Comparison of ENCODE assay signal across 1 cellular context in the genomic region with DNA sequence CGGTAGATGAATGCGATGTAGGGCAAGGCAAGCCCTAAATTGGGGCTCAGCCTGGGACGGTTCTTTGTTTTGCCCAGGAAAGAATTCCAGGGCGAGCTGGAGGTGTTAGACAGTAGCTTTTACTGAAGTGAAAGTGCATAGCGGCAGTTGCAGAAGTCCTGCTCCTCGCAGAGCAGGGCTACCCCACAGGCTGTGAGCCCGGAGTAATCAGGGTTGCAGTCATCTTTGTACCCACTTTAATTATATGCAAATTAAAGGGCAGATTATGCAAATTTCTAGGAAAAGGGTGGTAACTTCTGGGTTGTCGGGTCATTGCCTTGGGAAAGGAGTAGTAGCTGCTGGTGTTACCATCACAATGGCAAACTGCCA.
TF ChIP-seq lines count a peak whose summit lies in the region.

No MANE protein-coding gene starts in this region.

TF ChIP-seq in SK-N-SH treated with all-trans-retinoic acid at 6 μM for 48 hours, 23 proteins besides CTCF, POLR2A, EP300 and RAD21 (continued from another document):
- TF ChIP-seq, protein P1, sequence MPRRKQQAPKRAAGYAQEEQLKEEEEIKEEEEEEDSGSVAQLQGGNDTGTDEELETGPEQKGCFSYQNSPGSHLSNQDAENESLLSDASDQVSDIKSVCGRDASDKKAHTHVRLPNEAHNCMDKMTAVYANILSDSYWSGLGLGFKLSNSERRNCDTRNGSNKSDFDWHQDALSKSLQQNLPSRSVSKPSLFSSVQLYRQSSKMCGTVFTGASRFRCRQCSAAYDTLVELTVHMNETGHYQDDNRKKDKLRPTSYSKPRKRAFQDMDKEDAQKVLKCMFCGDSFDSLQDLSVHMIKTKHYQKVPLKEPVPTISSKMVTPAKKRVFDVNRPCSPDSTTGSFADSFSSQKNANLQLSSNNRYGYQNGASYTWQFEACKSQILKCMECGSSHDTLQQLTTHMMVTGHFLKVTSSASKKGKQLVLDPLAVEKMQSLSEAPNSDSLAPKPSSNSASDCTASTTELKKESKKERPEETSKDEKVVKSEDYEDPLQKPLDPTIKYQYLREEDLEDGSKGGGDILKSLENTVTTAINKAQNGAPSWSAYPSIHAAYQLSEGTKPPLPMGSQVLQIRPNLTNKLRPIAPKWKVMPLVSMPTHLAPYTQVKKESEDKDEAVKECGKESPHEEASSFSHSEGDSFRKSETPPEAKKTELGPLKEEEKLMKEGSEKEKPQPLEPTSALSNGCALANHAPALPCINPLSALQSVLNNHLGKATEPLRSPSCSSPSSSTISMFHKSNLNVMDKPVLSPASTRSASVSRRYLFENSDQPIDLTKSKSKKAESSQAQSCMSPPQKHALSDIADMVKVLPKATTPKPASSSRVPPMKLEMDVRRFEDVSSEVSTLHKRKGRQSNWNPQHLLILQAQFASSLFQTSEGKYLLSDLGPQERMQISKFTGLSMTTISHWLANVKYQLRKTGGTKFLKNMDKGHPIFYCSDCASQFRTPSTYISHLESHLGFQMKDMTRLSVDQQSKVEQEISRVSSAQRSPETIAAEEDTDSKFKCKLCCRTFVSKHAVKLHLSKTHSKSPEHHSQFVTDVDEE (CRISPR knock-in tag; IDR thresholded peaks at IDR 0.05), result no peak
- TF ChIP-seq CSDC2 (CRISPR knock-in tag; IDR thresholded peaks at IDR 0.05), result no peak
